In genomic region chr5:172395483-172395882, GRCh38 we compare ENCODE assay signal across 28 cellular contexts. TPM values are rescaled to one million over a fixed set of nuclear protein-coding genes. Genes with fewer than 3 reads are reported as not detected.
A peak's percentile ranks its signal among the peaks of the same experiment; 100 is the strongest.
DNase-seq lines count a peak whose midpoint lies in the region; ATAC-seq, FAIRE-seq and TF ChIP-seq lines count a peak whose summit lies in the region.
"Had no signal": no experiment of that assay in that cellular context is flagged by ENCODE, and none has a peak within 500 bp of the region (broad histone marks: within the 10 kb centered on the region; RNA-seq: fewer than 3 reads in every experiment).

No MANE protein-coding gene starts in this region.

- H3K4me3 Mint-ChIP-seq in activated CD4-positive, alpha-beta T cell treated with anti-CD3 and anti-CD28 coated beads for 36 hours = no peak overlapping the region
- H3K4me3 Mint-ChIP-seq in astrocyte (ENCODE audit: unreplicated experiment) (no peak overlapping the region), WTC11 (no peak overlapping the region)
- H3K4me3 Mint-ChIP-seq: CD4-positive, alpha-beta memory T cell; dendritic cell treated with granulocyte-macrophage colony-stimulating factor and Interleukin-4, amounts not matched to agents 40 ng/mL and 50 ng/mL, for 4 days; neural progenitor cell; T-helper 1 cell treated with Interleukin-12 subunit alpha and Interleukin-12 subunit beta and Interleukin-4 antibody, amounts not matched to agents 30 μg/mL and 1 μg/mL, for 36 hours had no signal

- no peak overlapping the region for H3K9ac ChIP-seq in astrocyte (ENCODE audit: low read length)
- H3K9ac ChIP-seq: neural progenitor cell had no signal

- peaks cover 9% of the 10 kb centered on the region for H3K27me3 Mint-ChIP-seq in activated CD4-positive, alpha-beta T cell treated with anti-CD3 and anti-CD28 coated beads for 36 hours
- H3K27me3 Mint-ChIP-seq in astrocyte (ENCODE audit: low read depth, unreplicated experiment) (no peaks in the 10 kb centered on the region), WTC11 (ENCODE audit: low read depth) (no peaks in the 10 kb centered on the region; the same call in 1 of the 2 replicates)

- no peaks in the 10 kb centered on the region for H3K36me3 Mint-ChIP-seq in activated CD4-positive, alpha-beta T cell treated with anti-CD3 and anti-CD28 coated beads for 36 hours (ENCODE audit: low read depth)
- peaks cover 54% of the 10 kb centered on the region for H3K36me3 Mint-ChIP-seq in astrocyte (ENCODE audit: low read depth, unreplicated experiment)
- H3K36me3 Mint-ChIP-seq in WTC11 = peaks cover 90% of the 10 kb centered on the region

- peaks cover 4% of the 10 kb centered on the region for H3K9me3 Mint-ChIP-seq in activated CD4-positive, alpha-beta T cell treated with anti-CD3 and anti-CD28 coated beads for 36 hours (ENCODE audit: low read depth)
- H3K9me3 Mint-ChIP-seq in astrocyte (ENCODE audit: unreplicated experiment) = peaks cover 7% of the 10 kb centered on the region
- H3K9me3 Mint-ChIP-seq in WTC11 = peaks cover 49% of the 10 kb centered on the region

- intact Hi-C loops in activated CD4-positive, alpha-beta T cell treated with anti-CD3 and anti-CD28 coated beads for 36 hours (cut with DNase I, micrococcal nuclease) = no loop called here

- H3K27ac ChIP-seq in astrocyte (ENCODE audit: low read depth, low read length) = no peak overlapping the region
- H3K27ac ChIP-seq in osteoblast (ENCODE audit: low read depth, low read length) = no peak overlapping the region
- H3K27ac ChIP-seq: 22Rv1, cardiac muscle cell, neural progenitor cell, psoas muscle, WERI-Rb-1 had no signal

- H3K9me3 ChIP-seq in astrocyte (ENCODE audit: insufficient read depth, low read depth, low read length) (no peaks in the 10 kb centered on the region), osteoblast (ENCODE audit: low read depth, low read length) (no peaks in the 10 kb centered on the region)
- H3K9me3 ChIP-seq: psoas muscle had no signal

- H4K20me1 ChIP-seq in astrocyte (ENCODE audit: insufficient read depth, low read length) = peaks cover 26% of the 10 kb centered on the region
- H4K20me1 ChIP-seq in osteoblast (ENCODE audit: insufficient read depth, low read length) = peaks cover 5% of the 10 kb centered on the region

- TF ChIP-seq POLR2A in NB4 (IDR thresholded peaks at IDR 0.05; ENCODE audit: extremely low read depth, insufficient read length) = no peak

- peak overlapping the region; percentile 38 for H3K4me2 ChIP-seq in astrocyte (ENCODE audit: low read length)
- H3K4me2 ChIP-seq in osteoblast (ENCODE audit: insufficient read depth, low read length) = no peak overlapping the region
- H3K4me2 ChIP-seq: neural progenitor cell had no signal

- H3K79me2 ChIP-seq in astrocyte (ENCODE audit: insufficient read depth, low read length) (no peaks in the 10 kb centered on the region), osteoblast (ENCODE audit: insufficient read depth, low read length) (peaks cover 6% of the 10 kb centered on the region)

- H3K4me1 ChIP-seq in astrocyte (ENCODE audit: insufficient read depth, low read length) (peaks cover 14% of the 10 kb centered on the region), osteoblast (ENCODE audit: insufficient read depth, low read length) (peaks cover 15% of the 10 kb centered on the region)
- H3K4me1 ChIP-seq: neural progenitor cell, psoas muscle had no signal

- no peak overlapping the region for H3K27ac Mint-ChIP-seq in activated CD4-positive, alpha-beta T cell treated with anti-CD3 and anti-CD28 coated beads for 36 hours
- H3K27ac Mint-ChIP-seq in astrocyte (ENCODE audit: unreplicated experiment) = no peak overlapping the region
- no peak overlapping the region for H3K27ac Mint-ChIP-seq in WTC11
- H3K27ac Mint-ChIP-seq: CD4-positive, alpha-beta memory T cell; dendritic cell treated with granulocyte-macrophage colony-stimulating factor and Interleukin-4, amounts not matched to agents 40 ng/mL and 50 ng/mL, for 4 days; neural progenitor cell; T-helper 1 cell treated with Interleukin-12 subunit alpha and Interleukin-12 subunit beta and Interleukin-4 antibody, amounts not matched to agents 30 μg/mL and 1 μg/mL, for 36 hours had no signal

- TF ChIP-seq CTCF in NB4 (IDR thresholded peaks at IDR 0.05; ENCODE audit: low read depth, low read length) (no peak), astrocyte (IDR thresholded peaks at IDR 0.05; ENCODE audit: insufficient read depth, low read depth, low read length) (no peak), osteoblast (IDR thresholded peaks at IDR 0.05; ENCODE audit: extremely low read depth, low read depth, low read length) (no peak), WTC11 (IDR thresholded peaks at IDR 0.05) (no peak)

- H2AFZ ChIP-seq in astrocyte (ENCODE audit: low read depth, low read length) (no peak overlapping the region), osteoblast (ENCODE audit: low read length) (no peak overlapping the region)
- H2AFZ ChIP-seq: neural progenitor cell had no signal

- CTCF ChIA-PET in activated CD4-positive, alpha-beta T cell treated with anti-CD3 and anti-CD28 coated beads for 36 hours (lab: Charles Lee) = interaction anchor here (1.2 kb wide), 1 partner anchor 47 kb away, joined by 4 read pairs; no protein-coding TSS in a partner anchor
- CTCF ChIA-PET in WTC11 (lab: Charles Lee) = no interaction called here

- H3K27me3 ChIP-seq in astrocyte (ENCODE audit: insufficient read depth, low read length) (no peaks in the 10 kb centered on the region), osteoblast (ENCODE audit: insufficient read depth, low read length) (no peaks in the 10 kb centered on the region)
- H3K27me3 ChIP-seq: cardiac muscle cell, neural progenitor cell had no signal

- no peak for FAIRE-seq in astrocyte (lab: Jason Lieb, UNC)
- FAIRE-seq: GM18507 had no signal

- ATAC-seq in activated CD4-positive, alpha-beta T cell treated with anti-CD3 and anti-CD28 coated beads for 36 hours = peak; percentile 65
- ATAC-seq in WTC11 = no peak
- ATAC-seq: left colon, psoas muscle had no signal

- POLR2A ChIA-PET in activated CD4-positive, alpha-beta T cell treated with anti-CD3 and anti-CD28 coated beads for 36 hours (lab: Charles Lee) = no interaction called here
- POLR2A ChIA-PET in WTC11 (lab: Charles Lee) = no interaction called here

- H3K4me3 ChIP-seq in NB4 (ENCODE audit: low read depth, low read length) = no peak overlapping the region
- no peak overlapping the region for H3K4me3 ChIP-seq in astrocyte (ENCODE audit: insufficient read depth, low read depth, low read length)
- H3K4me3 ChIP-seq in osteoblast (ENCODE audit: insufficient read depth, low read length) = no peak overlapping the region
- H3K4me3 ChIP-seq: cardiac muscle cell, neural progenitor cell, psoas muscle had no signal

- H3K4me1 Mint-ChIP-seq in activated CD4-positive, alpha-beta T cell treated with anti-CD3 and anti-CD28 coated beads for 36 hours = no peaks in the 10 kb centered on the region
- H3K4me1 Mint-ChIP-seq in astrocyte (ENCODE audit: low read depth, unreplicated experiment) = peaks cover 7% of the 10 kb centered on the region
- H3K4me1 Mint-ChIP-seq in WTC11 = peaks cover 8% of the 10 kb centered on the region
- H3K4me1 Mint-ChIP-seq: CD4-positive, alpha-beta memory T cell had no signal

- H3K36me3 ChIP-seq in astrocyte (ENCODE audit: insufficient read depth, low read length) = peaks cover 17% of the 10 kb centered on the region
- H3K36me3 ChIP-seq in osteoblast (ENCODE audit: insufficient read depth, low read length) = peaks cover 40% of the 10 kb centered on the region
- H3K36me3 ChIP-seq: cardiac muscle cell, WERI-Rb-1 had no signal

- no peak for DNase-seq in activated CD4-positive, alpha-beta T cell treated with anti-CD3 and anti-CD28 coated beads for 36 hours
- no peak for DNase-seq in activated CD4-positive, alpha-beta T cell treated with anti-CD3 and anti-CD28 coated beads, Interleukin-2, amount 50 U/mL, for 4 hours
- DNase-seq in NB4 (ENCODE audit: low read depth) (peak; percentile 43), astrocyte (ENCODE audit: low read depth) (no peak), osteoblast (ENCODE audit: insufficient read length, low spot score, missing footprints) (peak; percentile 38), WTC11 (ENCODE audit: low spot score) (no peak), NCI-H146 (lab: John Stamatoyannopoulos, UW) (no peak)
- DNase-seq in stimulated activated CD4-positive, alpha-beta T cell treated with anti-CD3 and anti-CD28 coated beads, Interleukin-2, amount 100 ng/mL, for 48 hours = no peak
- DNase-seq: activated T-cell treated with anti-CD3 and anti-CD28 coated beads, Interleukin-2, amount 50 U/mL, for 1 hour; AML-193; amygdala; CD4-positive, alpha-beta memory T cell; GF-D8; Kasumi-1; left colon; NCI-H1048; NCI-H2029; NCI-H748 treated with DMSO at 0.1 percent for 48 hours; psoas muscle; RPMI8226; stimulated activated CD4-positive, alpha-beta T cell treated with anti-CD3 and anti-CD28 coated beads, Interleukin-15, amount 100 ng/mL, for 24 hours; WERI-Rb-1 had no signal

TF ChIP-seq in WTC11, 78 proteins besides CTCF, POLR2A, EP300 and RAD21 (continues in another document):
- TF ChIP-seq CREB1 (CRISPR knock-in tag; IDR thresholded peaks at IDR 0.05) (no peak), ATF1 (CRISPR knock-in tag; IDR thresholded peaks at IDR 0.05) (no peak), FOXP4 (CRISPR knock-in tag; IDR thresholded peaks at IDR 0.05) (no peak), FOXK1 (CRISPR knock-in tag; IDR thresholded peaks at IDR 0.05) (no peak)

RNA-seq across cellular contexts. Expression of gene SH3PXD2B, which starts 58.8 kb away (rescaled TPM):
- 1 to 10 TPM; 1.3 to 1.8 TPM for total RNA-seq in activated CD4-positive, alpha-beta T cell treated with anti-CD3 and anti-CD28 coated beads for 36 hours
- total RNA-seq in astrocyte (66.0 and 70.4 TPM in 2 replicates), osteoblast (58.3 and 59.2 TPM in 2 replicates), WTC11 (2021) (52.2 to 64.1 TPM (median 57.4 TPM) in 3 replicates)

Comparison
In these comparisons a context has a peak if more than half of its experiments do, and no peak if none do; other contexts are left out.
1. DNase-seq: peak in NB4 (single experiment) and osteoblast (single experiment); none in activated CD4-positive, alpha-beta T cell treated with anti-CD3 and anti-CD28 coated beads for 36 hours (single experiment), activated CD4-positive, alpha-beta T cell treated with anti-CD3 and anti-CD28 coated beads, Interleukin-2, amount 50 U/mL, for 4 hours (0 of 2), astrocyte (single experiment), WTC11 (single experiment), stimulated activated CD4-positive, alpha-beta T cell treated with anti-CD3 and anti-CD28 coated beads, Interleukin-2, amount 100 ng/mL, for 48 hours (0 of 2) and NCI-H146 (single experiment).
2. RNA of gene SH3PXD2B, which starts 58.8 kb away (total RNA-seq): 66.0 to 70.4 TPM in astrocyte, 52.2 to 64.1 TPM in WTC11 and 58.3 to 59.2 TPM in osteoblast; 1.3 to 1.8 TPM in activated CD4-positive, alpha-beta T cell treated with anti-CD3 and anti-CD28 coated beads for 36 hours; every median in the first group is over 10 times any median in the second.